Comparison of ENCODE assay signal across 10 cellular contexts in the genomic region with DNA sequence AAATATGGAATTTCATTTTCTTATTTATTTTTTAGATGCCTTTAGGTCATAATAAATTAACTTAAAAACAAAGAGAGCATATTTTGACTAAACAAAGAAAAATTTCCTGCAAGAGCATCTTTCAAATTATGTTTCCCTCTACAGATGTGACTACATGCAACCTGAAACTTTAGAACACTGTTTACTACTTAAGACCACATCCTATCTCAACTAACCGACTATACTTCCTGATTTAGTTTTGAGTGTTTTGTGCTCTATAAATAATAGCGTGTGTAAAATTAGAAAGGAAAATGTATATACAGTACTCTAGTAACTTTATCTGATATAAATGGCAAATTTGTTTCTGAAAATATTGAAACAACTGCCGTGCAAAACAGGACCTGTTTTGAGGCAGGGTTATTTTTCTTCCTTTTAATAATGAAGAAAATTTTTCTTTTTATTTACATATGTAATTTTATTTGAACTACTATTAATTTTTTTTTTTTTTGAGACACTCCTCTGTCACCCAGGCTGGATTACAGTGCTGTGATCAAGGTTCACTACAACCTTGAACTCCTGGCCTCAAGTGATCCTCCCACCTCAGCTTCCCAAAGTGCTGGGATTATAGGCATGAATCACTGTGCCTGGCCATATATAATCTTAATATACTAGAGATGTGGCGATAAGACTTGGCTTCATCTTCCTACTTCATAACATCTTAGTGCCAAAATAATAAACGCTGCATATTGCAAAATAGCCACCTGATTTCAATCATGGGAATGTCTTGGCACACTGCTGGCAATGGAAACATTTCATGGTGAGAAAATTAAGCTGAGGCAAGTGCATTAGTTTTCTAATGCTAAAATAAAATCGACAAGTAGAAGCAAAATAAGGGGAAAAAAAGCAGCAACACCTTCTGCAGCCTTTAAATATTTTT. TPM values are rescaled to one million over a fixed set of nuclear protein-coding genes. Genes with fewer than 3 reads are reported as not detected.
A peak's percentile ranks its signal among the peaks of the same experiment; 100 is the strongest.
DNase-seq lines count a peak whose midpoint lies in the region; ATAC-seq and TF ChIP-seq lines count a peak whose summit lies in the region.
"Had no signal": no experiment of that assay in that cellular context is flagged by ENCODE, and none has a peak within 500 bp of the region (broad histone marks: within the 10 kb centered on the region; RNA-seq: fewer than 3 reads in every experiment).

No MANE protein-coding gene starts in this region.

- no peak for TF ChIP-seq POLR2A in stomach (IDR thresholded peaks at IDR 0.05)

- TF ChIP-seq CTCF in stomach (IDR thresholded peaks at IDR 0.05), result no peak

- DNase-seq in stomach (no peak), DMS 273 treated with DMSO at 0.1 percent for 48 hours (lab: John Stamatoyannopoulos, UW) (no peak), DMS153 (lab: John Stamatoyannopoulos, UW) (no peak), HuH-7.5 (ENCODE audit: low spot score) (no peak)
- DNase-seq: foreskin fibroblast, NCI-H1092 had no signal

- peak overlapping the region; percentile 75 for H3K27ac Mint-ChIP-seq in activated T-helper 17 cell treated with anti-CD3 and anti-CD28 coated beads, Interleukin-2, amount 50 U/mL, for 72 hours

- no peaks in the 10 kb centered on the region for H3K9me3 Mint-ChIP-seq in activated T-helper 17 cell treated with anti-CD3 and anti-CD28 coated beads, Interleukin-2, amount 50 U/mL, for 72 hours

- no peaks in the 10 kb centered on the region for H3K9me3 ChIP-seq in stomach

- intact Hi-C loops in stomach (cut with DNase I; ENCODE audit: low total_unique reads), result no loop called here

- no peak overlapping the region for H3K27ac ChIP-seq in stomach

- H3K36me3 ChIP-seq in stomach, result peaks cover 69 to 100% (median 98%) of the 10 kb centered on the region in 4 donors

- H3K4me3 Mint-ChIP-seq in activated T-helper 17 cell treated with anti-CD3 and anti-CD28 coated beads, Interleukin-2, amount 50 U/mL, for 72 hours, result no peak overlapping the region

- TF ChIP-seq EP300 in stomach (IDR thresholded peaks at IDR 0.05), result no peak

- no peaks in the 10 kb centered on the region for H3K4me1 ChIP-seq in stomach

- H3K4me1 Mint-ChIP-seq in activated T-helper 17 cell treated with anti-CD3 and anti-CD28 coated beads, Interleukin-2, amount 50 U/mL, for 72 hours, result peaks cover 14% of the 10 kb centered on the region

- no peaks in the 10 kb centered on the region for H3K27me3 ChIP-seq in stomach

- ATAC-seq in GM18517 (IDR thresholded peaks at IDR 0.05; ENCODE audit: unreplicated experiment) (peak; percentile 85), GM21390 (IDR thresholded peaks at IDR 0.05; ENCODE audit: unreplicated experiment) (peak; percentile 93), HG03108 (IDR thresholded peaks at IDR 0.05; ENCODE audit: unreplicated experiment) (peak; percentile 93)
- peak; percentile 70 for ATAC-seq in activated T-helper 17 cell treated with anti-CD3 and anti-CD28 coated beads, Interleukin-2, amount 50 U/mL, for 72 hours (replicated peaks)

- peaks cover 100% of the 10 kb centered on the region for H3K36me3 Mint-ChIP-seq in activated T-helper 17 cell treated with anti-CD3 and anti-CD28 coated beads, Interleukin-2, amount 50 U/mL, for 72 hours (ENCODE audit: low read depth)

- H3K4me3 ChIP-seq in stomach, result no peak overlapping the region

- WGBS in stomach, 5 donors, result 76 to 82% (median 82%) methylated on average over 6 of the region's 6 CpGs

- no peaks in the 10 kb centered on the region for H3K27me3 Mint-ChIP-seq in activated T-helper 17 cell treated with anti-CD3 and anti-CD28 coated beads, Interleukin-2, amount 50 U/mL, for 72 hours

RNA-seq across cellular contexts. Expression of gene ZRANB2, which starts 12.3 kb away (rescaled TPM):
- total RNA-seq in activated T-helper 17 cell treated with anti-CD3 and anti-CD28 coated beads, Interleukin-2, amount 50 U/mL, for 72 hours, result 10 to 100 TPM; 88.5 to 98.7 TPM
- total RNA-seq in stomach, result 100 to 1,000 TPM in 1 of 5 donors, 10 to 100 TPM in 4; 33.9 to 178 (median 68.3) TPM
- polyA plus RNA-seq in stomach, result 10 to 100 TPM; 19.9 to 47.0 (median 21.9) TPM

RNA-seq across cellular contexts. Expression of gene PTGER3, which starts 21.0 kb away (rescaled TPM):
- total RNA-seq in activated T-helper 17 cell treated with anti-CD3 and anti-CD28 coated beads, Interleukin-2, amount 50 U/mL, for 72 hours, result not detected
- 10 to 100 TPM in 4 of 5 donors, 1 to 10 TPM in 1; 2.3 to 44.3 (median 22.7) TPM for total RNA-seq in stomach
- 10 to 100 TPM in 2 of 3 donors, 1 to 10 TPM in 1; 3.3 to 15.9 (median 14.5) TPM for polyA plus RNA-seq in stomach
